ENCODE assay signal across 1 cellular context in the genomic region with DNA sequence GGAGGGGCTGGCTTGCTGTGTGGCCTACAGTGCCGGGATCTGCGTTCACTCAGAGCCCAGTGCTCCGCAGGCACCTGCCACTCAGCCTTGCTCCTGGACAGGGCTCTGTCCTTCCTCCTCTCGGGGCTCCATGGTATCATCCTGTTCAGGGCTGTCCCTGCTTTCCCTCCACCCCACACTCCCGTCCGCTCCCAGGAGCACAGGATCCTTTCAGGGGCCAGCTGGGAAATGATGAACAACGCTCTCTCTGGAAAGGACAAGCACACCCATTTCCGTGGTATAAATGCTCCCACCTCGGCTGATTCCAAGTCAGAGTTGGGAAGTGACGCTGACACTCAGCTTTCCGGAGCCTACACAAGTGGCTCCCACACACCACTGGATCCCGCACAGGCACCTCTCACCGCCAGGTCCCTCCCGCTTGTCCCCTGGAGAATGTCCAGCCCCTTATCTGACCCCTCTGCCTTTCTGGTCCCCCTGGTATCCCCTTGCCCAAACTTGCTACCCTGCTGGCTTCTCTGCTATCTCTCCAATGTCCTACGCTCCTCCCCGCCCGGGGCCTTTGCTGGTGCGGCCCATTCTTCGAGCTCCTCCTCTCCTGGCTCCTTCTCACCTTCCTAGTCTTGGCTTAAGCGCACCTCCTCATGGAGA.
TF ChIP-seq lines count a peak whose summit lies in the region.

No MANE protein-coding gene starts in this region.

TF ChIP-seq in GM23338, 12 proteins besides CTCF, POLR2A, EP300 and RAD21:
- TF ChIP-seq, protein P1, sequence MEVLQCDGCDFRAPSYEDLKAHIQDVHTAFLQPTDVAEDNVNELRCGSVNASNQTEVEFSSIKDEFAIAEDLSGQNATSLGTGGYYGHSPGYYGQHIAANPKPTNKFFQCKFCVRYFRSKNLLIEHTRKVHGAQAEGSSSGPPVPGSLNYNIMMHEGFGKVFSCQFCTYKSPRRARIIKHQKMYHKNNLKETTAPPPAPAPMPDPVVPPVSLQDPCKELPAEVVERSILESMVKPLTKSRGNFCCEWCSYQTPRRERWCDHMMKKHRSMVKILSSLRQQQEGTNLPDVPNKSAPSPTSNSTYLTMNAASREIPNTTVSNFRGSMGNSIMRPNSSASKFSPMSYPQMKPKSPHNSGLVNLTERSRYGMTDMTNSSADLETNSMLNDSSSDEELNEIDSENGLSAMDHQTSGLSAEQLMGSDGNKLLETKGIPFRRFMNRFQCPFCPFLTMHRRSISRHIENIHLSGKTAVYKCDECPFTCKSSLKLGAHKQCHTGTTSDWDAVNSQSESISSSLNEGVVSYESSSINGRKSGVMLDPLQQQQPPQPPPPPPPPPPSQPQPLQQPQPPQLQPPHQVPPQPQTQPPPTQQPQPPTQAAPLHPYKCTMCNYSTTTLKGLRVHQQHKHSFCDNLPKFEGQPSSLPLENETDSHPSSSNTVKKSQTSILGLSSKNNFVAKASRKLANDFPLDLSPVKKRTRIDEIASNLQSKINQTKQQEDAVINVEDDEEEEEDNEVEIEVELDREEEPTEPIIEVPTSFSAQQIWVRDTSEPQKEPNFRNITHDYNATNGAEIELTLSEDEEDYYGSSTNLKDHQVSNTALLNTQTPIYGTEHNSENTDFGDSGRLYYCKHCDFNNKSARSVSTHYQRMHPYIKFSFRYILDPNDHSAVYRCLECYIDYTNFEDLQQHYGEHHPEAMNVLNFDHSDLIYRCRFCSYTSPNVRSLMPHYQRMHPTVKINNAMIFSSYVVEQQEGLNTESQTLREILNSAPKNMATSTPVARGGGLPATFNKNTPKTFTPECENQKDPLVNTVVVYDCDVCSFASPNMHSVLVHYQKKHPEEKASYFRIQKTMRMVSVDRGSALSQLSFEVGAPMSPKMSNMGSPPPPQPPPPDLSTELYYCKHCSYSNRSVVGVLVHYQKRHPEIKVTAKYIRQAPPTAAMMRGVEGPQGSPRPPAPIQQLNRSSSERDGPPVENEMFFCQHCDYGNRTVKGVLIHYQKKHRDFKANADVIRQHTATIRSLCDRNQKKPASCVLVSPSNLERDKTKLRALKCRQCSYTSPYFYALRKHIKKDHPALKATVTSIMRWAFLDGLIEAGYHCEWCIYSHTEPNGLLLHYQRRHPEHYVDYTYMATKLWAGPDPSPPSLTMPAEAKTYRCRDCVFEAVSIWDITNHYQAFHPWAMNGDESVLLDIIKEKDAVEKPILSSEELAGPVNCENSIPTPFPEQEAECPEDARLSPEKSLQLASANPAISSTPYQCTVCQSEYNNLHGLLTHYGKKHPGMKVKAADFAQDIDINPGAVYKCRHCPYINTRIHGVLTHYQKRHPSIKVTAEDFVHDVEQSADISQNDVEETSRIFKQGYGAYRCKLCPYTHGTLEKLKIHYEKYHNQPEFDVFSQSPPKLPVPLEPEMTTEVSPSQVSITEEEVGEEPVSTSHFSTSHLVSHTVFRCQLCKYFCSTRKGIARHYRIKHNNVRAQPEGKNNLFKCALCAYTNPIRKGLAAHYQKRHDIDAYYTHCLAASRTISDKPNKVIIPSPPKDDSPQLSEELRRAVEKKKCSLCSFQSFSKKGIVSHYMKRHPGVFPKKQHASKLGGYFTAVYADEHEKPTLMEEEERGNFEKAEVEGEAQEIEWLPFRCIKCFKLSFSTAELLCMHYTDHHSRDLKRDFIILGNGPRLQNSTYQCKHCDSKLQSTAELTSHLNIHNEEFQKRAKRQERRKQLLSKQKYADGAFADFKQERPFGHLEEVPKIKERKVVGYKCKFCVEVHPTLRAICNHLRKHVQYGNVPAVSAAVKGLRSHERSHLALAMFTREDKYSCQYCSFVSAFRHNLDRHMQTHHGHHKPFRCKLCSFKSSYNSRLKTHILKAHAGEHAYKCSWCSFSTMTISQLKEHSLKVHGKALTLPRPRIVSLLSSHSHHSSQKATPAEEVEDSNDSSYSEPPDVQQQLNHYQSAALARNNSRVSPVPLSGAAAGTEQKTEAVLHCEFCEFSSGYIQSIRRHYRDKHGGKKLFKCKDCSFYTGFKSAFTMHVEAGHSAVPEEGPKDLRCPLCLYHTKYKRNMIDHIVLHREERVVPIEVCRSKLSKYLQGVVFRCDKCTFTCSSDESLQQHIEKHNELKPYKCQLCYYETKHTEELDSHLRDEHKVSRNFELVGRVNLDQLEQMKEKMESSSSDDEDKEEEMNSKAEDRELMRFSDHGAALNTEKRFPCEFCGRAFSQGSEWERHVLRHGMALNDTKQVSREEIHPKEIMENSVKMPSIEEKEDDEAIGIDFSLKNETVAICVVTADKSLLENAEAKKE (CRISPR knock-in tag; IDR thresholded peaks at IDR 0.05): no peak
- TF ChIP-seq ZNF331 (CRISPR knock-in tag; IDR thresholded peaks at IDR 0.05; ENCODE audit: low read depth) (no peak), ZNF114 (CRISPR knock-in tag; IDR thresholded peaks at IDR 0.05) (no peak), CREB1 (CRISPR knock-in tag; IDR thresholded peaks at IDR 0.05; ENCODE audit: low read depth) (no peak), POLR2AphosphoS5 (IDR thresholded peaks at IDR 0.05; ENCODE audit: low read depth) (no peak), STAT1 (IDR thresholded peaks at IDR 0.05; ENCODE audit: unreplicated experiment) (no peak), NANOG (IDR thresholded peaks at IDR 0.05; ENCODE audit: borderline replicate concordance) (no peak)
- TF ChIP-seq, protein P2, sequence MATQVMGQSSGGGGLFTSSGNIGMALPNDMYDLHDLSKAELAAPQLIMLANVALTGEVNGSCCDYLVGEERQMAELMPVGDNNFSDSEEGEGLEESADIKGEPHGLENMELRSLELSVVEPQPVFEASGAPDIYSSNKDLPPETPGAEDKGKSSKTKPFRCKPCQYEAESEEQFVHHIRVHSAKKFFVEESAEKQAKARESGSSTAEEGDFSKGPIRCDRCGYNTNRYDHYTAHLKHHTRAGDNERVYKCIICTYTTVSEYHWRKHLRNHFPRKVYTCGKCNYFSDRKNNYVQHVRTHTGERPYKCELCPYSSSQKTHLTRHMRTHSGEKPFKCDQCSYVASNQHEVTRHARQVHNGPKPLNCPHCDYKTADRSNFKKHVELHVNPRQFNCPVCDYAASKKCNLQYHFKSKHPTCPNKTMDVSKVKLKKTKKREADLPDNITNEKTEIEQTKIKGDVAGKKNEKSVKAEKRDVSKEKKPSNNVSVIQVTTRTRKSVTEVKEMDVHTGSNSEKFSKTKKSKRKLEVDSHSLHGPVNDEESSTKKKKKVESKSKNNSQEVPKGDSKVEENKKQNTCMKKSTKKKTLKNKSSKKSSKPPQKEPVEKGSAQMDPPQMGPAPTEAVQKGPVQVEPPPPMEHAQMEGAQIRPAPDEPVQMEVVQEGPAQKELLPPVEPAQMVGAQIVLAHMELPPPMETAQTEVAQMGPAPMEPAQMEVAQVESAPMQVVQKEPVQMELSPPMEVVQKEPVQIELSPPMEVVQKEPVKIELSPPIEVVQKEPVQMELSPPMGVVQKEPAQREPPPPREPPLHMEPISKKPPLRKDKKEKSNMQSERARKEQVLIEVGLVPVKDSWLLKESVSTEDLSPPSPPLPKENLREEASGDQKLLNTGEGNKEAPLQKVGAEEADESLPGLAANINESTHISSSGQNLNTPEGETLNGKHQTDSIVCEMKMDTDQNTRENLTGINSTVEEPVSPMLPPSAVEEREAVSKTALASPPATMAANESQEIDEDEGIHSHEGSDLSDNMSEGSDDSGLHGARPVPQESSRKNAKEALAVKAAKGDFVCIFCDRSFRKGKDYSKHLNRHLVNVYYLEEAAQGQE (IDR thresholded peaks at IDR 0.05; ENCODE audit: unreplicated experiment): no peak
